In the genomic region with DNA sequence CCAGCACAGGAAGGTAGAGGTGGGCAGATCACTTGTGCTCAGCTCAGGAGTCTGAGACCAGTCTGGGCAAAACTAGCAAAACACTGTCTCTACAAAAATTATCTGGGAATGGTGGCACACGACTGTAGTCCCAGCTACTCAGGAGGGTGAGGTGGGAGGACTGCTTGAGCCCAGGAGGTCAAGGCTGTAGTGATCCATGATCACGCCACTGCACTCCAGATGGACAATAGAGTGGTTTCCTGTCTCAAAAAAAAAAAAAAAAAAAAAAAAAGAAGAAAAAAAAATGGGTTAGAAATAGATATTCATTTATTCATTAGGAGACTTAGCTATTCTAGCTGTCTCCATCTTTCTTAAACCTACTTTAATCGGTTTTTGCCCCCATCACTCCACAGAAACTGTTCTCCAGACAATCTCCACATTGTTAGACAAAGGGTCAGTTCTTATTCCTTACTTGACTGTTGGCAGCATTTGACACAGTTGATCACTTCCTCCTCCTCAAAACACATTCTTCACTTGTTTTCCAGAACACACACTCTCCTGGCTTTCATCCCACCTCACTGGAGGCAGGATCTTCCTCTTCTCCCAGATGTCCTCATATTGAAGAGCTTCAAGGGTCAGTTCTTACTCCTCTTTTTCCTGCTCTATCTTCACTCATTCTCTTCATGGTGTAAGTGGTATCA, we compare ENCODE assay signal across 25 cellular contexts.
DNase-seq lines count a peak whose midpoint lies in the region; ATAC-seq and TF ChIP-seq lines count a peak whose summit lies in the region.
"Had no signal": no experiment of that assay in that cellular context is flagged by ENCODE, and none has a peak within 500 bp of the region (broad histone marks: within the 10 kb centered on the region; RNA-seq: fewer than 3 reads in every experiment).

No MANE protein-coding gene starts in this region.

- H3K4me3 Mint-ChIP-seq in activated T-helper 17 cell treated with anti-CD3 and anti-CD28 coated beads, Interleukin-2, amount 50 U/mL, for 72 hours = no peak overlapping the region
- no peak overlapping the region for H3K4me3 Mint-ChIP-seq in neural crest cell
- H3K4me3 Mint-ChIP-seq: activated CD8-positive, alpha-beta T cell treated with anti-CD3 and anti-CD28 coated beads for 36 hours; B cell; endodermal cell; mesothelial cell of epicardium; naive thymus-derived CD4-positive, alpha-beta T cell had no signal

- H3K27ac ChIP-seq in left ventricle myocardium inferior (replicated peaks) = no peak overlapping the region
- H3K27ac ChIP-seq: breast epithelium, coronary artery, left lung, right atrium auricular region, SJSA1, upper lobe of right lung had no signal

- no peaks in the 10 kb centered on the region for H3K27me3 ChIP-seq in left ventricle myocardium inferior (ENCODE audit: low read depth)
- H3K27me3 ChIP-seq: breast epithelium, left lung, right atrium auricular region, SJSA1, upper lobe of right lung had no signal

- no peaks in the 10 kb centered on the region for H3K9me3 Mint-ChIP-seq in activated T-helper 17 cell treated with anti-CD3 and anti-CD28 coated beads, Interleukin-2, amount 50 U/mL, for 72 hours
- H3K9me3 Mint-ChIP-seq in neural crest cell = no peaks in the 10 kb centered on the region
- H3K9me3 Mint-ChIP-seq: activated CD8-positive, alpha-beta T cell treated with anti-CD3 and anti-CD28 coated beads for 36 hours; endodermal cell; mesothelial cell of epicardium had no signal

- TF ChIP-seq CTCF in AG10803 (conservative IDR thresholded peaks at IDR 0.05; ENCODE audit: low read length) (no peak), neural crest cell (conservative IDR thresholded peaks at IDR 0.05) (no peak), left ventricle myocardium inferior (IDR thresholded peaks at IDR 0.05; ENCODE audit: borderline replicate concordance) (no peak)

- DNase-seq in AG10803 (ENCODE audit: low read depth) (peak; percentile 59), fibroblast of peridontal ligament (ENCODE audit: extremely low read depth) (peak; percentile 30), neural crest cell (ENCODE audit: low read depth, low spot score) (no peak), left ventricle myocardium inferior (no peak), NCI-H2081 treated with DMSO at 0.1 percent for 48 hours (lab: John Stamatoyannopoulos, UW) (no peak), MV-4-11 (lab: John Stamatoyannopoulos, UW) (no peak)
- DNase-seq in activated naive CD4-positive, alpha-beta T cell (lab: John Stamatoyannopoulos, UW) = no peak
- DNase-seq: activated CD8-positive, alpha-beta T cell treated with anti-CD3 and anti-CD28 coated beads for 36 hours; activated gamma-delta T cell treated with Interleukin-2 at 50 U/mL for 16 hours; endodermal cell; GF-D8; left lung; naive thymus-derived CD4-positive, alpha-beta T cell; NCI-H1694; NCI-H524 treated with DMSO at 0.1 percent for 48 hours; T-helper 1 cell; upper lobe of right lung had no signal

- H3K4me3 ChIP-seq in AG10803 (ENCODE audit: low read length) (no peak overlapping the region), left ventricle myocardium inferior (no peak overlapping the region)
- H3K4me3 ChIP-seq: breast epithelium, coronary artery, left lung, right atrium auricular region, SJSA1, upper lobe of right lung had no signal

- H3K4me1 Mint-ChIP-seq in activated T-helper 17 cell treated with anti-CD3 and anti-CD28 coated beads, Interleukin-2, amount 50 U/mL, for 72 hours = no peaks in the 10 kb centered on the region
- peaks cover 20% of the 10 kb centered on the region for H3K4me1 Mint-ChIP-seq in neural crest cell

- intact Hi-C loops in left ventricle myocardium inferior (cut with micrococcal nuclease) = no loop called here

- H3K27me3 Mint-ChIP-seq in activated T-helper 17 cell treated with anti-CD3 and anti-CD28 coated beads, Interleukin-2, amount 50 U/mL, for 72 hours = no peaks in the 10 kb centered on the region
- H3K27me3 Mint-ChIP-seq in neural crest cell (ENCODE audit: low read depth) = no peaks in the 10 kb centered on the region
- H3K27me3 Mint-ChIP-seq: activated CD8-positive, alpha-beta T cell treated with anti-CD3 and anti-CD28 coated beads for 36 hours; B cell; naive thymus-derived CD4-positive, alpha-beta T cell had no signal

- H3K9me3 ChIP-seq in left ventricle myocardium inferior (replicated peaks) = no peaks in the 10 kb centered on the region
- H3K9me3 ChIP-seq: breast epithelium, left lung, right atrium auricular region, SJSA1, upper lobe of right lung had no signal

- peaks cover 18% of the 10 kb centered on the region for H3K4me1 ChIP-seq in left ventricle myocardium inferior
- H3K4me1 ChIP-seq: breast epithelium, right atrium auricular region, SJSA1, upper lobe of right lung had no signal

- peak overlapping the region; percentile 3 for H3K27ac Mint-ChIP-seq in activated T-helper 17 cell treated with anti-CD3 and anti-CD28 coated beads, Interleukin-2, amount 50 U/mL, for 72 hours
- peak overlapping the region; percentile 37 for H3K27ac Mint-ChIP-seq in neural crest cell (ENCODE audit: unreplicated experiment)
- H3K27ac Mint-ChIP-seq: activated CD8-positive, alpha-beta T cell treated with anti-CD3 and anti-CD28 coated beads for 36 hours; B cell; endodermal cell; mesothelial cell of epicardium had no signal

- H3K36me3 ChIP-seq in left ventricle myocardium inferior = peaks cover 8% of the 10 kb centered on the region
- H3K36me3 ChIP-seq: breast epithelium, left lung, right atrium auricular region, SJSA1, upper lobe of right lung had no signal

- no peaks in the 10 kb centered on the region for H3K36me3 Mint-ChIP-seq in activated T-helper 17 cell treated with anti-CD3 and anti-CD28 coated beads, Interleukin-2, amount 50 U/mL, for 72 hours (ENCODE audit: low read depth)
- peaks cover 4% of the 10 kb centered on the region for H3K36me3 Mint-ChIP-seq in neural crest cell (ENCODE audit: low read depth)
- H3K36me3 Mint-ChIP-seq: mesothelial cell of epicardium had no signal

- no peak for ATAC-seq in activated T-helper 17 cell treated with anti-CD3 and anti-CD28 coated beads, Interleukin-2, amount 50 U/mL, for 72 hours (replicated peaks)
- ATAC-seq: activated CD8-positive, alpha-beta T cell treated with anti-CD3 and anti-CD28 coated beads for 36 hours; left lung; naive thymus-derived CD4-positive, alpha-beta T cell; Panc1; upper lobe of right lung had no signal

Comparison
In these comparisons a context has a peak if more than half of its experiments do, and no peak if none do; other contexts are left out.
1. DNase-seq: peak in AG10803 (single experiment) and fibroblast of peridontal ligament (single experiment); none in neural crest cell (single experiment), left ventricle myocardium inferior (single experiment), NCI-H2081 treated with DMSO at 0.1 percent for 48 hours (single experiment), activated naive CD4-positive, alpha-beta T cell (0 of 4) and MV-4-11 (single experiment).